ENCODE assay signal across 16 cellular contexts in genomic region chr5:4518924-4519660, GRCh38.
"Had no signal": no experiment of that assay in that cellular context is flagged by ENCODE, and none has a peak within 500 bp of the region (broad histone marks: within the 10 kb centered on the region; RNA-seq: fewer than 3 reads in every experiment).

No MANE protein-coding gene starts in this region.

- H3K4me1 Mint-ChIP-seq: natural killer cell had no signal

- H3K4me1 ChIP-seq: gastroesophageal sphincter, left lung, spleen had no signal

- H3K4me3 ChIP-seq: gastroesophageal sphincter, left lung, spleen had no signal

- H3K36me3 ChIP-seq: brain microvascular endothelial cell, gastroesophageal sphincter, left lung, spleen had no signal

- ATAC-seq: gastroesophageal sphincter, left lung, natural killer cell, sciatic nerve had no signal

- H3K4me3 Mint-ChIP-seq: activated naive CD8-positive, alpha-beta T cell; activated T-cell treated with anti-CD3 and anti-CD28 coated beads, Interleukin-2, amount 50 U/mL, for 24 hours; natural killer cell had no signal

- H3K36me3 Mint-ChIP-seq: activated naive CD8-positive, alpha-beta T cell; natural killer cell had no signal

- H3K27me3 ChIP-seq: brain microvascular endothelial cell, left lung, spleen had no signal

- H3K27me3 Mint-ChIP-seq: activated naive CD8-positive, alpha-beta T cell; activated T-cell treated with anti-CD3 and anti-CD28 coated beads, Interleukin-2, amount 50 U/mL, for 24 hours had no signal

- H3K9me3 ChIP-seq: gastroesophageal sphincter, left lung, spleen had no signal

- H3K27ac Mint-ChIP-seq: activated naive CD8-positive, alpha-beta T cell; activated T-cell treated with anti-CD3 and anti-CD28 coated beads, Interleukin-2, amount 50 U/mL, for 24 hours; natural killer cell had no signal

- DNase-seq: activated CD4-positive, alpha-beta T cell treated with anti-CD3 and anti-CD28 coated beads, Interleukin-2, amount 50 U/mL, for 1 hour; activated effector memory CD4-positive, alpha-beta T cell treated with anti-CD3 and anti-CD28 coated beads, Interleukin-2, amount 50 U/mL, for 16 hours; activated T-cell treated with anti-CD3 and anti-CD28 coated beads, Interleukin-2, amount 50 U/mL, for 24 hours; brain microvascular endothelial cell; cerebellar nuclear complex; dermis blood vessel endothelial cell; islet precursor cell; left lung; natural killer cell; spleen; stimulated activated CD4-positive, alpha-beta T cell treated with anti-CD3 and anti-CD28 coated beads, Interleukin-1b, Interleukin-23, amount 100 ng/mL, for 48 hours; stimulated activated naive CD4-positive, alpha-beta T cell treated with Interleukin-2 at 50 U/mL for 16 hours; trophoblast cell had no signal

- H3K27ac ChIP-seq: brain microvascular endothelial cell, gastroesophageal sphincter, left lung, spleen had no signal
